Comparison of ENCODE assay signal across 10 cellular contexts in genomic region chr4:185122681-185123345, GRCh38. TPM values are rescaled to one million over a fixed set of nuclear protein-coding genes. Genes with fewer than 3 reads are reported as not detected.
A peak's percentile ranks its signal among the peaks of the same experiment; 100 is the strongest.
DNase-seq lines count a peak whose midpoint lies in the region; ATAC-seq and TF ChIP-seq lines count a peak whose summit lies in the region.
"Had no signal": no experiment of that assay in that cellular context is flagged by ENCODE, and none has a peak within 500 bp of the region (broad histone marks: within the 10 kb centered on the region; RNA-seq: fewer than 3 reads in every experiment).

No MANE protein-coding gene starts in this region.

- no peak overlapping the region for H3K4me3 ChIP-seq in dorsolateral prefrontal cortex

- intact Hi-C loops in dorsolateral prefrontal cortex (cut with DNase I), result no loop called here

- peak; percentile 53 for ATAC-seq in GM19328 (IDR thresholded peaks at IDR 0.05; ENCODE audit: unreplicated experiment)
- peak; percentile 62 for ATAC-seq in HG02884 (IDR thresholded peaks at IDR 0.05; ENCODE audit: unreplicated experiment)

- DNase-seq in EH (ENCODE audit: low read depth) (peak; percentile 15), NCI-H2029 treated with DMSO at 0.1 percent for 48 hours (lab: John Stamatoyannopoulos, UW) (peak; percentile 75), dorsolateral prefrontal cortex (no peak), NCI-H2107 treated with DMSO at 0.1 percent for 48 hours (lab: John Stamatoyannopoulos, UW; ENCODE audit: unreplicated experiment) (no peak), putamen (ENCODE audit: low spot score) (no peak)
- DNase-seq in activated effector memory CD4-positive, alpha-beta T cell treated with Interleukin-2 at 50 U/mL for 16 hours, result no peak
- DNase-seq: NCI-H2227 treated with DMSO at 0.1 percent for 48 hours had no signal

- H3K27ac ChIP-seq in dorsolateral prefrontal cortex, result no peak overlapping the region
- H3K27ac ChIP-seq: C4-2B had no signal

- no peaks in the 10 kb centered on the region for H3K27me3 ChIP-seq in dorsolateral prefrontal cortex

- TF ChIP-seq CTCF in dorsolateral prefrontal cortex (IDR thresholded peaks at IDR 0.05 in 54 of 56, conservative IDR thresholded peaks at IDR 0.05 in 2 of 56; ENCODE audit: low read depth in 1 of 56, partially characterized antibody in 56 of 56), result no peak

RNA-seq across cellular contexts. Expression of gene SLC25A4, which starts 20.3 kb away (rescaled TPM):
- total RNA-seq in dorsolateral prefrontal cortex, result 100 to 1,000 TPM in 100 of 120 experiments, 10 to 100 TPM in 20; 57.5 to 171 (median 125) TPM

Comparison
In these comparisons a context has a peak if more than half of its experiments do, and no peak if none do; other contexts are left out.
1. DNase-seq: peak in EH (single experiment) and NCI-H2029 treated with DMSO at 0.1 percent for 48 hours (single experiment); none in dorsolateral prefrontal cortex (0 of 10), NCI-H2107 treated with DMSO at 0.1 percent for 48 hours (single experiment), activated effector memory CD4-positive, alpha-beta T cell treated with Interleukin-2 at 50 U/mL for 16 hours (single experiment) and putamen (single experiment).